In the genomic region with DNA sequence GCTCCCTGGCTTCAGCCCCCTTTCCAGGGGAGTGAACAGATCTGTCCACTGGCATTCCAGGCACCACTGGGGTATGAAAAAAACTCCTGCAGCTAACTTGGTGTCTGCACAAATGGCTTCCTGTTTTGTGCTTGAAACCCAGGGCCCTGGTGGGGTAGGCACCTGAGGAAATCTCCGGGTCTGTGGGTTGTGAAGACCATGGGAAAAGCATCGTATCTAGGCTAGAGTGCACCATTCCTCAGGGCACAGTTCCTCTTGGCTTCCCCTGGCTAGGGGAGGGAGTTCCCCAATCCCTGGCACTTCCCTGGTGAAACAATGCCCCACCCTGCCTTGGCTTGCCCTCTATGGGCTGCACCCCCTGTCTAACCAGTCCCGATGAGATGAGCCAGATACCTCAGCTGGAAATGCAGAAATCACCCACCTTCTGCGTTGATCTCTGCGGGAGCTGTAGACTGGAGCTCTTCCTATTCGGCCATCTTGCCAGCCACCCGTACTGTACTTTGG, we compare ENCODE assay signal across 14 cellular contexts. TPM values are rescaled to one million over a fixed set of nuclear protein-coding genes. Genes with fewer than 3 reads are reported as not detected.
DNase-seq lines count a peak whose midpoint lies in the region; ATAC-seq and TF ChIP-seq lines count a peak whose summit lies in the region.
"Had no signal": no experiment of that assay in that cellular context is flagged by ENCODE, and none has a peak within 500 bp of the region (broad histone marks: within the 10 kb centered on the region; RNA-seq: fewer than 3 reads in every experiment).

No MANE protein-coding gene starts in this region.

- peaks cover 22% of the 10 kb centered on the region; the same call in 1 of the 2 replicates for H3K9me3 ChIP-seq in HUES64 (ENCODE audit: insufficient read depth, low read depth, low read length)
- H3K9me3 ChIP-seq in mesenchymal stem cell (ENCODE audit: control insufficient read depth, low read length) = peaks cover 12% of the 10 kb centered on the region

- H3K18ac ChIP-seq in mesenchymal stem cell (ENCODE audit: low read depth in 1 of 2, low read length in 2 of 2) = peak overlapping the region in 1 of 2 experiments; percentile 43

- no peak overlapping the region for H4K91ac ChIP-seq in mesenchymal stem cell (ENCODE audit: low read length)

- H3K79me1 ChIP-seq in mesenchymal stem cell (replicated peaks; ENCODE audit: low read length, poor library complexity, severe bottlenecking) = peaks cover 10% of the 10 kb centered on the region

- H3K27me3 ChIP-seq in HUES64 (ENCODE audit: insufficient read depth, low read length) (no peaks in the 10 kb centered on the region), mesenchymal stem cell (ENCODE audit: control insufficient read depth in 1 of 2, insufficient read depth in 1 of 2, low read length in 2 of 2) (no peaks in the 10 kb centered on the region)

- H2AFZ ChIP-seq in mesenchymal stem cell (ENCODE audit: low read depth, low read length) = no peak overlapping the region

- peak overlapping the region; percentile 70 for H3K27ac ChIP-seq in HUES64 (ENCODE audit: low read depth, low read length)
- H3K27ac ChIP-seq in mesenchymal stem cell (ENCODE audit: low read length, poor library complexity, severe bottlenecking) = no peak overlapping the region
- H3K27ac ChIP-seq: RWPE1 had no signal

- 89% methylated on average over 7 of the region's 7 CpGs for whole genome bisulfite sequencing in HUES64
- 100% methylated on average over 5 of the region's 7 CpGs for WGBS in mesenchymal stem cell

- H3K4me2 ChIP-seq in mesenchymal stem cell (ENCODE audit: low read length, poor library complexity, severe bottlenecking) = no peak overlapping the region

- DNase-seq in DMS53 (lab: John Stamatoyannopoulos, UW) (peak; percentile 79), mesenchymal stem cell (no peak), NOMO-1 (lab: John Stamatoyannopoulos, UW; ENCODE audit: unreplicated experiment in 2 of 2) (no peak), kidney glomerular epithelial cell (lab: John Stamatoyannopoulos, UW) (no peak)
- DNase-seq in stimulated activated naive CD4-positive, alpha-beta T cell (lab: John Stamatoyannopoulos, UW) = no peak
- DNase-seq: C1 segment of cervical spinal cord; DMS 273 treated with DMSO at 0.1 percent for 48 hours; HFFc6; NCI-H226; NK-92 treated with Interleukin-12 subunit alpha and Interleukin-12 subunit beta, amount 100 ng/mL, for 24 hours had no signal

- H3K4me3 ChIP-seq in HUES64 (ENCODE audit: low read length) (no peak overlapping the region), mesenchymal stem cell (ENCODE audit: insufficient read depth in 1 of 2, low read depth in 1 of 2, low read length in 2 of 2) (no peak overlapping the region)

- H2BK15ac ChIP-seq in mesenchymal stem cell (ENCODE audit: low read depth, poor library complexity, severe bottlenecking) = no peak overlapping the region

- H3K14ac ChIP-seq in mesenchymal stem cell (ENCODE audit: low read length in 2 of 2) = peak overlapping the region in 1 of 2 experiments; percentile 26

- H2BK12ac ChIP-seq in mesenchymal stem cell (ENCODE audit: low read length in 2 of 2) = no peak overlapping the region

- peak overlapping the region in 1 of 2 experiments; percentile 89 for H3K23ac ChIP-seq in mesenchymal stem cell (ENCODE audit: low read length in 2 of 2)

- H2BK5ac ChIP-seq in mesenchymal stem cell (ENCODE audit: low read depth, low read length, poor library complexity, severe bottlenecking) = no peak overlapping the region

- TF ChIP-seq POLR2A in GM18505 (IDR thresholded peaks at IDR 0.05; ENCODE audit: borderline replicate concordance, extremely low read depth, insufficient read depth, insufficient read length) = no peak

- peak overlapping the region; percentile 69 for H4K8ac ChIP-seq in mesenchymal stem cell (ENCODE audit: low read length)

- no peak overlapping the region for H2BK120ac ChIP-seq in mesenchymal stem cell (ENCODE audit: low read depth, low read length)

- no peak overlapping the region for H2AK5ac ChIP-seq in mesenchymal stem cell (ENCODE audit: low read length, severe bottlenecking)

- H3K4me1 ChIP-seq in HUES64 (ENCODE audit: insufficient read depth, low read length) (peaks cover 24% of the 10 kb centered on the region), mesenchymal stem cell (ENCODE audit: control insufficient read depth, insufficient read depth, low read depth, low read length) (no peaks in the 10 kb centered on the region)

- H3K9ac ChIP-seq in HUES64 (ENCODE audit: low read depth, low read length) (peak overlapping the region; percentile 47; the same call in 1 of the 2 replicates), mesenchymal stem cell (ENCODE audit: low read length) (no peak overlapping the region)

- ATAC-seq in esophagus mucosa (peak; percentile 97), GM18505 (IDR thresholded peaks at IDR 0.05; ENCODE audit: unreplicated experiment) (no peak)

- no peak overlapping the region for H3K4ac ChIP-seq in mesenchymal stem cell (ENCODE audit: low read depth in 1 of 2, low read length in 2 of 2)

- no peaks in the 10 kb centered on the region; the same call in 1 of the 2 replicates for H3K36me3 ChIP-seq in HUES64 (ENCODE audit: insufficient read depth, low read length)
- H3K36me3 ChIP-seq in mesenchymal stem cell (ENCODE audit: control insufficient read depth in 1 of 2, insufficient read depth in 2 of 2, low read depth in 1 of 2, low read length in 2 of 2) = peaks cover 16 to 38% of the 10 kb centered on the region in 2 experiments

RNA-seq across cellular contexts. Expression of a gene that starts 34.1 kb away (rescaled TPM):
- polyA plus RNA-seq in HUES64 (2013, experiment 1 of 2) = 23.2 TPM
- 32.7 TPM for polyA plus RNA-seq in HUES64 (2013, experiment 2 of 2)
- total RNA-seq in esophagus mucosa = 9.1 TPM
- 486 TPM for polyA plus RNA-seq in mesenchymal stem cell (2013, experiment 1 of 2)
- polyA plus RNA-seq in mesenchymal stem cell (2013, experiment 2 of 2) = 510 TPM
